16 cellular contexts compared by ENCODE assay signal in genomic region chr15:62421289-62421688, GRCh38. TPM values are rescaled to one million over a fixed set of nuclear protein-coding genes. Genes with fewer than 3 reads are reported as not detected.
A peak's percentile ranks its signal among the peaks of the same experiment; 100 is the strongest.
DNase-seq lines count a peak whose midpoint lies in the region; ATAC-seq and TF ChIP-seq lines count a peak whose summit lies in the region.
"Had no signal": no experiment of that assay in that cellular context is flagged by ENCODE, and none has a peak within 500 bp of the region (broad histone marks: within the 10 kb centered on the region; RNA-seq: fewer than 3 reads in every experiment).

No MANE protein-coding gene starts in this region.

- H3K27me3 Mint-ChIP-seq in nephron (ENCODE audit: low read depth) = no peaks in the 10 kb centered on the region
- no peaks in the 10 kb centered on the region for H3K27me3 Mint-ChIP-seq in activated T-cell treated with anti-CD3 and anti-CD28 coated beads, Interleukin-2, amount 50 U/mL, for 72 hours (ENCODE audit: low read depth)

- H3K27ac Mint-ChIP-seq in nephron = peak overlapping the region; percentile 89 to 94 (median 92)
- H3K27ac Mint-ChIP-seq in activated T-cell treated with anti-CD3 and anti-CD28 coated beads, Interleukin-2, amount 50 U/mL, for 72 hours = no peak overlapping the region
- H3K27ac Mint-ChIP-seq: CD4-positive, alpha-beta memory T cell had no signal

- H3K4me3 Mint-ChIP-seq in nephron = no peak overlapping the region
- no peak overlapping the region for H3K4me3 Mint-ChIP-seq in activated T-cell treated with anti-CD3 and anti-CD28 coated beads, Interleukin-2, amount 50 U/mL, for 72 hours
- H3K4me3 Mint-ChIP-seq: CD4-positive, alpha-beta memory T cell had no signal

- H3K36me3 ChIP-seq in hepatocyte (replicated peaks; ENCODE audit: insufficient read depth, low read depth) = no peaks in the 10 kb centered on the region
- H3K36me3 ChIP-seq: HAP-1 had no signal

- CTCF ChIA-PET in GM10248 (lab: Yijun Ruan, JAX) = no interaction called here

- H3K79me2 ChIP-seq in hepatocyte = peaks cover 27% of the 10 kb centered on the region

- H3K9me2 ChIP-seq in hepatocyte (replicated peaks; ENCODE audit: insufficient read depth) = no peaks in the 10 kb centered on the region

- POLR2A ChIA-PET in GM10248 (lab: Yijun Ruan, JAX) = no interaction called here

- H2AFZ ChIP-seq in hepatocyte = no peak overlapping the region

- 91% methylated on average over 3 of the region's 3 CpGs for WGBS in hepatocyte (ENCODE audit: low lambda C conversion rate, missing lambda C conversion rate)

- H3K27me3 ChIP-seq in hepatocyte = no peaks in the 10 kb centered on the region

- H3K4me2 ChIP-seq in hepatocyte = no peak overlapping the region

- peaks cover 39% of the 10 kb centered on the region for H3K4me1 Mint-ChIP-seq in nephron
- no peaks in the 10 kb centered on the region for H3K4me1 Mint-ChIP-seq in activated T-cell treated with anti-CD3 and anti-CD28 coated beads, Interleukin-2, amount 50 U/mL, for 72 hours (ENCODE audit: low read depth)
- H3K4me1 Mint-ChIP-seq: CD4-positive, alpha-beta memory T cell had no signal

- no peaks in the 10 kb centered on the region for H3K9me3 ChIP-seq in hepatocyte (ENCODE audit: low read depth)

- no peaks in the 10 kb centered on the region for H4K20me1 ChIP-seq in hepatocyte (ENCODE audit: insufficient read depth, poor library complexity, severe bottlenecking)

- H3K36me3 Mint-ChIP-seq in nephron (ENCODE audit: low read depth) = no peaks in the 10 kb centered on the region
- H3K36me3 Mint-ChIP-seq in activated T-cell treated with anti-CD3 and anti-CD28 coated beads, Interleukin-2, amount 50 U/mL, for 72 hours (ENCODE audit: insufficient read depth in 2 of 2) = no peaks in the 10 kb centered on the region
- H3K36me3 Mint-ChIP-seq: CD4-positive, alpha-beta memory T cell had no signal

- peak overlapping the region; percentile 56 for H3K27ac ChIP-seq in hepatocyte

- H3K4me1 ChIP-seq in hepatocyte (ENCODE audit: insufficient read depth) = peaks cover 22% of the 10 kb centered on the region
- H3K4me1 ChIP-seq: HAP-1 had no signal

- H3K4me3 ChIP-seq in hepatocyte = no peak overlapping the region
- H3K4me3 ChIP-seq: HAP-1 had no signal

- H3K9me3 Mint-ChIP-seq in nephron = no peaks in the 10 kb centered on the region
- H3K9me3 Mint-ChIP-seq in activated T-cell treated with anti-CD3 and anti-CD28 coated beads, Interleukin-2, amount 50 U/mL, for 72 hours = no peaks in the 10 kb centered on the region

- no peak for ATAC-seq in GM21723 (IDR thresholded peaks at IDR 0.05; ENCODE audit: unreplicated experiment)
- ATAC-seq in activated T-cell treated with anti-CD3 and anti-CD28 coated beads, Interleukin-2, amount 50 U/mL, for 72 hours (replicated peaks in 1 of 2) = no peak
- ATAC-seq in GM21390 (IDR thresholded peaks at IDR 0.05; ENCODE audit: unreplicated experiment) = no peak

- TF ChIP-seq CTCF in hepatocyte (IDR thresholded peaks at IDR 0.05; ENCODE audit: poor library complexity) = no peak
- no peak for TF ChIP-seq CTCF in nephron (IDR thresholded peaks at IDR 0.05; ENCODE audit: unreplicated experiment in 3 of 3)
- TF ChIP-seq CTCF in GM10248 (IDR thresholded peaks at IDR 0.05; ENCODE audit: control extremely low read depth, extremely low read depth, low read depth, missing control alignments) = no peak

- DNase-seq in NCI-H524 treated with DMSO at 0.1 percent for 48 hours (lab: John Stamatoyannopoulos, UW) = peak; percentile 58
- DNase-seq in hepatocyte (ENCODE audit: low spot score) = no peak
- DNase-seq in GM10248 (ENCODE audit: extremely low spot score) = no peak
- no peak for DNase-seq in activated T-cell treated with anti-CD3 and anti-CD28 coated beads, Interleukin-2, amount 50 U/mL, for 72 hours
- DNase-seq: C1 segment of cervical spinal cord; Calu3; CD4-positive, alpha-beta memory T cell; COR-L47; DMS53; DMS79 treated with DMSO at 0.1 percent for 48 hours; GF-D8; GOT3 had no signal

RNA-seq across cellular contexts. Expression of gene TLN2, which starts 30.9 kb away (rescaled TPM):
- total RNA-seq in hepatocyte = 16.2 and 19.8 TPM in 2 replicates
- polyA plus RNA-seq in hepatocyte = 11.1 and 14.5 TPM in 2 replicates
- total RNA-seq in activated T-cell treated with anti-CD3 and anti-CD28 coated beads, Interleukin-2, amount 50 U/mL, for 72 hours = 1 to 10 TPM; 1.4 to 3.5 TPM
